Comparison of ENCODE assay signal across 35 cellular contexts in the genomic region with DNA sequence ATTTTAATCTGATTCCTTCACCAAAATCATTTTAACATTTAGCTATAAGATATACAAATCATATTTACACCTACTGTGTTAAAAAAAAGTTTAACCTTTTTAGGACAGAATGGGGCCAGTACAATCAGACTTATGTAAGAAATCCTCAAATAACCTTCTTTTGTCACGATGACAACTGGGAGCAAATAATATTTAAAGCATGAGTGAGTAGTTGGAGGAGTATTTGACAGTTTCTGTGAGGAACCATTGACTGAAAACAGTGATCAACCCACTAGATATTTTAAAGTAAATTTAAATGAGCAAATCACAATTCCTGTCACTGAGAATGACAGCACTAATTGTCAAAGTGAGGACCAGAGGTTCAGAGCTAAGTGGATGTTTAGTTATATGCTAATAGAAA.
"Had no signal": no experiment of that assay in that cellular context is flagged by ENCODE, and none has a peak within 500 bp of the region (broad histone marks: within the 10 kb centered on the region; RNA-seq: fewer than 3 reads in every experiment).

No MANE protein-coding gene starts in this region.

- H3K4me3 ChIP-seq: MG63 had no signal

- H3K27ac ChIP-seq: KMS-11 had no signal

- H3K27me3 ChIP-seq: MG63 had no signal

- DNase-seq: Karpas-422, Kasumi-1, MG63, MM.1S, MV-4-11, NCI-H1048, NCI-H1092, NCI-H1092 treated with DMSO at 0.1 percent for 48 hours, NCI-H1105, NCI-H1105 treated with DMSO at 0.1 percent for 48 hours, NCI-H1417, NCI-H1417 treated with DMSO at 0.1 percent for 48 hours, NCI-H1436, NCI-H1436 treated with DMSO at 0.1 percent for 48 hours, NCI-H146, NCI-H1694, NCI-H1694 treated with DMSO at 0.1 percent for 48 hours, NCI-H187, NCI-H187 treated with DMSO at 0.1 percent for 48 hours, NCI-H1930, NCI-H2029, NCI-H2029 treated with DMSO at 0.1 percent for 48 hours, NCI-H2081, NCI-H2081 treated with DMSO at 0.1 percent for 48 hours, NCI-H2107, NCI-H2171, NCI-H2171 treated with DMSO at 0.1 percent for 48 hours, NCI-H2227 treated with DMSO at 0.1 percent for 48 hours, NCI-H226, NCI-H345, NCI-H446, NCI-H446 treated with DMSO at 0.1 percent for 48 hours, NCI-H510A, NCI-H510A treated with DMSO at 0.1 percent for 48 hours had no signal

- H3K36me3 ChIP-seq: MG63 had no signal

- H3K9me3 ChIP-seq: MG63 had no signal

- H3K9ac ChIP-seq: KMS-11 had no signal

- H3K4me2 ChIP-seq: KMS-11 had no signal
